Comparison of ENCODE assay signal across 15 cellular contexts in the genomic region with DNA sequence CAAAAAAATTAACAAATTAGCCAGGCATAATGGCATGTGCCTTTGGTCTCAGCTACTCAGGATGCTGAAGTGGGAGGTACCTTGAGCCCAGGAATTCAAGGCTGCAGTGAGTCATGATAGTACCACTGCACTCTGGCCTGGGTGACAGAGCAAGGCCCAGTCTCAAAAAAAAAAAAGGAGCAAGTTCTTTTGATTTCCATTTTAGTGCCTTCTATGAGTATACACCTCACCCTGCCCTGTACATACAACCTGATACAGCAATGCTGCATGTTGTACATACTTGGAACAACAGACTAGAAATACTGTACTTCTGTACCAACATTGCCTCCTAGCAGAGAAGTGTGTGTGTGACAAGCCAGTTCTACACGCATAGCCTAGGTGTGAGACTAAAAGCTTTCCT.
A peak's percentile ranks its signal among the peaks of the same experiment; 100 is the strongest.
DNase-seq lines count a peak whose midpoint lies in the region; ATAC-seq and TF ChIP-seq lines count a peak whose summit lies in the region.
"Had no signal": no experiment of that assay in that cellular context is flagged by ENCODE, and none has a peak within 500 bp of the region (broad histone marks: within the 10 kb centered on the region; RNA-seq: fewer than 3 reads in every experiment).

No MANE protein-coding gene starts in this region.

- H4K20me1 ChIP-seq in PC-9 (ENCODE audit: insufficient read depth), result no peaks in the 10 kb centered on the region

- WGBS in tibial nerve, 2 donors, result 93 to 100% methylated on average over 1 of the region's 1 CpG

- peaks cover 6% of the 10 kb centered on the region for H3K36me3 Mint-ChIP-seq in activated naive CD8-positive, alpha-beta T cell treated with anti-CD3 and anti-CD28 coated beads, Interleukin-2, amount 10 ng/mL, durations not matched to agents 7 days and 5 days
- H3K36me3 Mint-ChIP-seq in activated naive CD8-positive, alpha-beta T cell treated with anti-CD3 and anti-CD28 coated beads for 36 hours, result peaks cover 2% of the 10 kb centered on the region
- H3K36me3 Mint-ChIP-seq in chondrocyte (ENCODE audit: low read depth), result no peaks in the 10 kb centered on the region

- no peaks in the 10 kb centered on the region for H3K9me3 Mint-ChIP-seq in activated naive CD8-positive, alpha-beta T cell treated with anti-CD3 and anti-CD28 coated beads, Interleukin-2, amount 10 ng/mL, durations not matched to agents 7 days and 5 days
- no peaks in the 10 kb centered on the region for H3K9me3 Mint-ChIP-seq in activated naive CD8-positive, alpha-beta T cell treated with anti-CD3 and anti-CD28 coated beads for 36 hours
- H3K9me3 Mint-ChIP-seq in chondrocyte (ENCODE audit: low read depth), result no peaks in the 10 kb centered on the region
- H3K9me3 Mint-ChIP-seq: dendritic cell treated with granulocyte-macrophage colony-stimulating factor and Interleukin-4, amounts not matched to agents 40 ng/mL and 50 ng/mL, for 4 days had no signal

- intact Hi-C loops in PC-9 (cut with micrococcal nuclease; ENCODE audit: unreplicated experiment), result no loop called here
- intact Hi-C loops in upper lobe of right lung (cut with DNase I), result no loop called here

- POLR2A ChIA-PET in activated naive CD8-positive, alpha-beta T cell treated with anti-CD3 and anti-CD28 coated beads, Interleukin-2, amount 10 ng/mL, durations not matched to agents 7 days and 5 days (lab: Charles Lee), result no interaction called here
- POLR2A ChIA-PET in PC-9 (lab: Charles Lee; ENCODE audit: unreplicated experiment), result no interaction called here

- no peak overlapping the region for H2AFZ ChIP-seq in PC-9
- H2AFZ ChIP-seq: parathyroid adenoma had no signal

- peaks cover 10% of the 10 kb centered on the region for H3K4me1 Mint-ChIP-seq in activated naive CD8-positive, alpha-beta T cell treated with anti-CD3 and anti-CD28 coated beads, Interleukin-2, amount 10 ng/mL, durations not matched to agents 7 days and 5 days
- H3K4me1 Mint-ChIP-seq in activated naive CD8-positive, alpha-beta T cell treated with anti-CD3 and anti-CD28 coated beads for 36 hours, result peaks cover 29% of the 10 kb centered on the region
- peaks cover 45% of the 10 kb centered on the region for H3K4me1 Mint-ChIP-seq in chondrocyte (ENCODE audit: low read depth)

- H3F3A ChIP-seq in PC-9 (ENCODE audit: insufficient read depth, low read depth), result no peaks in the 10 kb centered on the region

- H3K9me3 ChIP-seq in PC-9 (ENCODE audit: insufficient read depth, low read depth) (no peaks in the 10 kb centered on the region; the same call in 1 of the 2 replicates), upper lobe of right lung (no peaks in the 10 kb centered on the region), tibial nerve (no peaks in the 10 kb centered on the region)
- H3K9me3 ChIP-seq: SJCRH30 had no signal

- H3K36me3 ChIP-seq in PC-9 (ENCODE audit: low read depth) (no peaks in the 10 kb centered on the region), upper lobe of right lung (no peaks in the 10 kb centered on the region), tibial nerve (no peaks in the 10 kb centered on the region)
- H3K36me3 ChIP-seq: SJCRH30 had no signal

- H3K27ac ChIP-seq in PC-9 (0 out of 2 replicates have a peak overlapping the region, but pooled peaks have one; percentile 30), upper lobe of right lung (no peak overlapping the region), tibial nerve (no peak overlapping the region)
- H3K27ac ChIP-seq: parathyroid adenoma, SJCRH30 had no signal

- ATAC-seq in activated naive CD8-positive, alpha-beta T cell treated with anti-CD3 and anti-CD28 coated beads, Interleukin-2, amount 10 ng/mL, durations not matched to agents 7 days and 5 days (ENCODE audit: low read depth), result peak; percentile 47
- ATAC-seq in upper lobe of right lung, result peak; percentile 67
- ATAC-seq in left lobe of liver, result no peak

- no TSS peak for BruUV-seq in PC-9 (replicated peaks; lab: Mats Ljungman, UMichigan)

- DNase-seq in activated naive CD8-positive, alpha-beta T cell treated with anti-CD3 and anti-CD28 coated beads, Interleukin-2, amount 10 ng/mL, durations not matched to agents 7 days and 5 days, result no peak
- no peak for DNase-seq in activated naive CD8-positive, alpha-beta T cell treated with anti-CD3 and anti-CD28 coated beads for 36 hours
- DNase-seq in PC-9, result peak; percentile 31 to 52
- DNase-seq in chondrocyte (ENCODE audit: low spot score), result no peak
- DNase-seq in upper lobe of right lung, result no peak
- DNase-seq in left lobe of liver (ENCODE audit: low spot score), result no peak
- DNase-seq in NCI-H345 treated with DMSO at 0.1 percent for 48 hours (lab: John Stamatoyannopoulos, UW; ENCODE audit: unreplicated experiment), result no peak
- no peak for DNase-seq in tibial nerve (ENCODE audit: low spot score in 2 of 2)
- DNase-seq: activated CD8-positive, alpha-beta memory T cell treated with anti-CD3 and anti-CD28 coated beads, Interleukin-2, amount 50 U/mL, for 4 hours; amygdala; NCI-H2107; NK-92 treated with Interleukin-12 subunit alpha and Interleukin-12 subunit beta, amount 100 ng/mL, for 24 hours; SJCRH30 had no signal

- no peak for TF ChIP-seq POLR2A in tibial nerve (IDR thresholded peaks at IDR 0.05)

- H3K4me3 ChIP-seq in PC-9, result no peak overlapping the region
- H3K4me3 ChIP-seq in upper lobe of right lung, result no peak overlapping the region
- no peak overlapping the region for H3K4me3 ChIP-seq in tibial nerve
- H3K4me3 ChIP-seq: SJCRH30 had no signal

- no peak overlapping the region for H3K4me2 ChIP-seq in PC-9

- peaks cover 9% of the 10 kb centered on the region for H3K27me3 Mint-ChIP-seq in activated naive CD8-positive, alpha-beta T cell treated with anti-CD3 and anti-CD28 coated beads, Interleukin-2, amount 10 ng/mL, durations not matched to agents 7 days and 5 days
- peaks cover 13% of the 10 kb centered on the region for H3K27me3 Mint-ChIP-seq in activated naive CD8-positive, alpha-beta T cell treated with anti-CD3 and anti-CD28 coated beads for 36 hours
- H3K27me3 Mint-ChIP-seq in chondrocyte (ENCODE audit: low read depth), result no peaks in the 10 kb centered on the region

- H3K27ac Mint-ChIP-seq in activated naive CD8-positive, alpha-beta T cell treated with anti-CD3 and anti-CD28 coated beads, Interleukin-2, amount 10 ng/mL, durations not matched to agents 7 days and 5 days, result no peak overlapping the region
- no peak overlapping the region for H3K27ac Mint-ChIP-seq in activated naive CD8-positive, alpha-beta T cell treated with anti-CD3 and anti-CD28 coated beads for 36 hours
- H3K27ac Mint-ChIP-seq in chondrocyte (ENCODE audit: unreplicated experiment), result no peak overlapping the region
- H3K27ac Mint-ChIP-seq: dendritic cell treated with granulocyte-macrophage colony-stimulating factor and Interleukin-4, amounts not matched to agents 40 ng/mL and 50 ng/mL, for 4 days had no signal

- H3K79me2 ChIP-seq in PC-9 (ENCODE audit: low read depth), result no peaks in the 10 kb centered on the region
- H3K79me2 ChIP-seq: parathyroid adenoma had no signal

- H3K4me1 ChIP-seq in PC-9 (replicated peaks; ENCODE audit: insufficient read depth) (peaks cover 6% of the 10 kb centered on the region), upper lobe of right lung (peaks cover 21% of the 10 kb centered on the region), tibial nerve (peaks cover 0 to 5% (median 0%) of the 10 kb centered on the region in 4 donors)
- H3K4me1 ChIP-seq: parathyroid adenoma, SJCRH30 had no signal

- no peak overlapping the region for H3K4me3 Mint-ChIP-seq in activated naive CD8-positive, alpha-beta T cell treated with anti-CD3 and anti-CD28 coated beads, Interleukin-2, amount 10 ng/mL, durations not matched to agents 7 days and 5 days
- no peak overlapping the region for H3K4me3 Mint-ChIP-seq in activated naive CD8-positive, alpha-beta T cell treated with anti-CD3 and anti-CD28 coated beads for 36 hours
- no peak overlapping the region for H3K4me3 Mint-ChIP-seq in chondrocyte (ENCODE audit: unreplicated experiment)
- H3K4me3 Mint-ChIP-seq: dendritic cell treated with granulocyte-macrophage colony-stimulating factor and Interleukin-4, amounts not matched to agents 40 ng/mL and 50 ng/mL, for 4 days had no signal

- peaks cover 4% of the 10 kb centered on the region; the same call in 1 of the 2 replicates for H3K9me2 ChIP-seq in PC-9 (ENCODE audit: insufficient read depth)

- H3K27me3 ChIP-seq in PC-9 (ENCODE audit: insufficient read depth, low read depth) (no peaks in the 10 kb centered on the region), upper lobe of right lung (no peaks in the 10 kb centered on the region), tibial nerve (no peaks in the 10 kb centered on the region)
- H3K27me3 ChIP-seq: SJCRH30 had no signal

- no peak for TF ChIP-seq EP300 in tibial nerve (IDR thresholded peaks at IDR 0.05)

- no peak for TF ChIP-seq CTCF in PC-9 (conservative IDR thresholded peaks at IDR 0.05)
- peak; percentile 26 for TF ChIP-seq CTCF in chondrocyte (IDR thresholded peaks at IDR 0.05)
- TF ChIP-seq CTCF in upper lobe of right lung (IDR thresholded peaks at IDR 0.05), result no peak
- no peak for TF ChIP-seq CTCF in tibial nerve (IDR thresholded peaks at IDR 0.05)

- CTCF ChIA-PET in PC-9 (lab: Charles Lee), result interaction anchor here (0.6 to 1.6 kb wide), 2 partner anchors 8 to 41 kb away, joined by 3 to 4 read pairs; no protein-coding TSS in a partner anchor

Comparison
In these comparisons a context has a peak if more than half of its experiments do, and no peak if none do; other contexts are left out.
1. DNase-seq: peak in PC-9 (2 of 2); none in activated naive CD8-positive, alpha-beta T cell treated with anti-CD3 and anti-CD28 coated beads, Interleukin-2, amount 10 ng/mL, durations not matched to agents 7 days and 5 days (single experiment), activated naive CD8-positive, alpha-beta T cell treated with anti-CD3 and anti-CD28 coated beads for 36 hours (single experiment), chondrocyte (single experiment), upper lobe of right lung (single experiment), left lobe of liver (single experiment), NCI-H345 treated with DMSO at 0.1 percent for 48 hours (single experiment) and tibial nerve (0 of 2).